ENCODE assay signal across 1 cellular context in the genomic region with DNA sequence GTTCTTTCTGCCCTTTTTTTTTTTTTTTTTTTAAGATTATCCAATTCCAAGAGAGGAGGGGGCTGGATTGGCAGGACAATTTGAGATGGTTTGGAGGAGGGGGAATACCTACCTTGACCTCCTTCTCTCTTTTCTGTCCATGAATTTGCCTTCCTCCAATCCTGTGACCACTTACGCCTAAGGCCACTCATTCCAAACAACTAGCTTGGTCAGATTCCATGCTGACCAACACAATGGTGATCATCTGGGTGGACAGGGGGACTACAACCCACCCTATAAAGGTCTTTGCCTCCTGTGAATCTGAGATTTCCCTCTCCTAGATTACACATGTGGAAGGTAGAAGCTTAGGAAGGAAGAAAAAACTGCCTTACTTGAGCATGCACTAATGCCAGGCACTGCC.
TF ChIP-seq lines count a peak whose summit lies in the region.

No MANE protein-coding gene starts in this region.

TF ChIP-seq in HepG2, 621 proteins besides CTCF, POLR2A, EP300 and RAD21:
- no peak for TF ChIP-seq IRX3 (CRISPR knock-in tag; IDR thresholded peaks at IDR 0.05; ENCODE audit: borderline replicate concordance, low read depth)
- TF ChIP-seq ARID2 (CRISPR knock-in tag; IDR thresholded peaks at IDR 0.05; ENCODE audit: borderline replicate concordance) = no peak
- no peak for TF ChIP-seq TBX3 (IDR thresholded peaks at IDR 0.05; ENCODE audit: borderline replicate concordance)
- TF ChIP-seq ZNF878 (CRISPR knock-in tag; IDR thresholded peaks at IDR 0.05) = no peak
- TF ChIP-seq GFI1 (CRISPR knock-in tag; IDR thresholded peaks at IDR 0.05; ENCODE audit: borderline replicate concordance) = no peak
- TF ChIP-seq, protein P1, sequence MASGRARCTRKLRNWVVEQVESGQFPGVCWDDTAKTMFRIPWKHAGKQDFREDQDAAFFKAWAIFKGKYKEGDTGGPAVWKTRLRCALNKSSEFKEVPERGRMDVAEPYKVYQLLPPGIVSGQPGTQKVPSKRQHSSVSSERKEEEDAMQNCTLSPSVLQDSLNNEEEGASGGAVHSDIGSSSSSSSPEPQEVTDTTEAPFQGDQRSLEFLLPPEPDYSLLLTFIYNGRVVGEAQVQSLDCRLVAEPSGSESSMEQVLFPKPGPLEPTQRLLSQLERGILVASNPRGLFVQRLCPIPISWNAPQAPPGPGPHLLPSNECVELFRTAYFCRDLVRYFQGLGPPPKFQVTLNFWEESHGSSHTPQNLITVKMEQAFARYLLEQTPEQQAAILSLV (CRISPR knock-in tag; IDR thresholded peaks at IDR 0.05; ENCODE audit: borderline replicate concordance) = no peak
- TF ChIP-seq ETV6 (CRISPR knock-in tag; conservative IDR thresholded peaks at IDR 0.05) = no peak
- no peak for TF ChIP-seq SATB2 (CRISPR knock-in tag; IDR thresholded peaks at IDR 0.05)
- TF ChIP-seq, protein P2, sequence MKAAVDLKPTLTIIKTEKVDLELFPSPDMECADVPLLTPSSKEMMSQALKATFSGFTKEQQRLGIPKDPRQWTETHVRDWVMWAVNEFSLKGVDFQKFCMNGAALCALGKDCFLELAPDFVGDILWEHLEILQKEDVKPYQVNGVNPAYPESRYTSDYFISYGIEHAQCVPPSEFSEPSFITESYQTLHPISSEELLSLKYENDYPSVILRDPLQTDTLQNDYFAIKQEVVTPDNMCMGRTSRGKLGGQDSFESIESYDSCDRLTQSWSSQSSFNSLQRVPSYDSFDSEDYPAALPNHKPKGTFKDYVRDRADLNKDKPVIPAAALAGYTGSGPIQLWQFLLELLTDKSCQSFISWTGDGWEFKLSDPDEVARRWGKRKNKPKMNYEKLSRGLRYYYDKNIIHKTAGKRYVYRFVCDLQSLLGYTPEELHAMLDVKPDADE (CRISPR knock-in tag; IDR thresholded peaks at IDR 0.05) = no peak
- no peak for TF ChIP-seq ZIK1 (CRISPR knock-in tag; IDR thresholded peaks at IDR 0.05; ENCODE audit: borderline replicate concordance, low read depth)
- no peak for TF ChIP-seq ZNF563 (CRISPR knock-in tag; IDR thresholded peaks at IDR 0.05)
- TF ChIP-seq ZKSCAN5 (CRISPR knock-in tag; IDR thresholded peaks at IDR 0.05) = no peak
- no peak for TF ChIP-seq ZBTB38 (CRISPR knock-in tag; IDR thresholded peaks at IDR 0.05)
- TF ChIP-seq, protein P3, sequence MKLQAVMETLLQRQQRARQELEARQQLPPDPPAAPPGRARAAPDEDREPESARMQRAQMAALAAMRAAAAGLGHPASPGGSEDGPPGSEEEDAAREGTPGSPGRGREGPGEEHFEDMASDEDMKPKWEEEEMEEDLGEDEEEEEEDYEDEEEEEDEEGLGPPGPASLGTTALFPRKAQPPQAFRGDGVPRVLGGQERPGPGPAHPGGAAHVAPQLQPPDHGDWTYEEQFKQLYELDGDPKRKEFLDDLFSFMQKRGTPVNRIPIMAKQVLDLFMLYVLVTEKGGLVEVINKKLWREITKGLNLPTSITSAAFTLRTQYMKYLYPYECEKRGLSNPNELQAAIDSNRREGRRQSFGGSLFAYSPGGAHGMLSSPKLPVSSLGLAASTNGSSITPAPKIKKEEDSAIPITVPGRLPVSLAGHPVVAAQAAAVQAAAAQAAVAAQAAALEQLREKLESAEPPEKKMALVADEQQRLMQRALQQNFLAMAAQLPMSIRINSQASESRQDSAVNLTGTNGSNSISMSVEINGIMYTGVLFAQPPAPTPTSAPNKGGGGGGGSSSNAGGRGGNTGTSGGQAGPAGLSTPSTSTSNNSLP (IDR thresholded peaks at IDR 0.05; ENCODE audit: low read depth, low read length) = no peak
- no peak for TF ChIP-seq ZNF382 (CRISPR knock-in tag; IDR thresholded peaks at IDR 0.05; ENCODE audit: borderline replicate concordance)
- no peak for TF ChIP-seq DMAP1 (CRISPR knock-in tag; IDR thresholded peaks at IDR 0.05)
- TF ChIP-seq MED13 (CRISPR knock-in tag; IDR thresholded peaks at IDR 0.05) = no peak
- TF ChIP-seq, protein P4, sequence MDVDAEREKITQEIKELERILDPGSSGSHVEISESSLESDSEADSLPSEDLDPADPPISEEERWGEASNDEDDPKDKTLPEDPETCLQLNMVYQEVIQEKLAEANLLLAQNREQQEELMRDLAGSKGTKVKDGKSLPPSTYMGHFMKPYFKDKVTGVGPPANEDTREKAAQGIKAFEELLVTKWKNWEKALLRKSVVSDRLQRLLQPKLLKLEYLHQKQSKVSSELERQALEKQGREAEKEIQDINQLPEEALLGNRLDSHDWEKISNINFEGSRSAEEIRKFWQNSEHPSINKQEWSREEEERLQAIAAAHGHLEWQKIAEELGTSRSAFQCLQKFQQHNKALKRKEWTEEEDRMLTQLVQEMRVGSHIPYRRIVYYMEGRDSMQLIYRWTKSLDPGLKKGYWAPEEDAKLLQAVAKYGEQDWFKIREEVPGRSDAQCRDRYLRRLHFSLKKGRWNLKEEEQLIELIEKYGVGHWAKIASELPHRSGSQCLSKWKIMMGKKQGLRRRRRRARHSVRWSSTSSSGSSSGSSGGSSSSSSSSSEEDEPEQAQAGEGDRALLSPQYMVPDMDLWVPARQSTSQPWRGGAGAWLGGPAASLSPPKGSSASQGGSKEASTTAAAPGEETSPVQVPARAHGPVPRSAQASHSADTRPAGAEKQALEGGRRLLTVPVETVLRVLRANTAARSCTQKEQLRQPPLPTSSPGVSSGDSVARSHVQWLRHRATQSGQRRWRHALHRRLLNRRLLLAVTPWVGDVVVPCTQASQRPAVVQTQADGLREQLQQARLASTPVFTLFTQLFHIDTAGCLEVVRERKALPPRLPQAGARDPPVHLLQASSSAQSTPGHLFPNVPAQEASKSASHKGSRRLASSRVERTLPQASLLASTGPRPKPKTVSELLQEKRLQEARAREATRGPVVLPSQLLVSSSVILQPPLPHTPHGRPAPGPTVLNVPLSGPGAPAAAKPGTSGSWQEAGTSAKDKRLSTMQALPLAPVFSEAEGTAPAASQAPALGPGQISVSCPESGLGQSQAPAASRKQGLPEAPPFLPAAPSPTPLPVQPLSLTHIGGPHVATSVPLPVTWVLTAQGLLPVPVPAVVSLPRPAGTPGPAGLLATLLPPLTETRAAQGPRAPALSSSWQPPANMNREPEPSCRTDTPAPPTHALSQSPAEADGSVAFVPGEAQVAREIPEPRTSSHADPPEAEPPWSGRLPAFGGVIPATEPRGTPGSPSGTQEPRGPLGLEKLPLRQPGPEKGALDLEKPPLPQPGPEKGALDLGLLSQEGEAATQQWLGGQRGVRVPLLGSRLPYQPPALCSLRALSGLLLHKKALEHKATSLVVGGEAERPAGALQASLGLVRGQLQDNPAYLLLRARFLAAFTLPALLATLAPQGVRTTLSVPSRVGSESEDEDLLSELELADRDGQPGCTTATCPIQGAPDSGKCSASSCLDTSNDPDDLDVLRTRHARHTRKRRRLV (CRISPR knock-in tag; IDR thresholded peaks at IDR 0.05) = no peak
TF ChIP-seq in HepG2: peak in this region for 0.
